In the genomic region with DNA sequence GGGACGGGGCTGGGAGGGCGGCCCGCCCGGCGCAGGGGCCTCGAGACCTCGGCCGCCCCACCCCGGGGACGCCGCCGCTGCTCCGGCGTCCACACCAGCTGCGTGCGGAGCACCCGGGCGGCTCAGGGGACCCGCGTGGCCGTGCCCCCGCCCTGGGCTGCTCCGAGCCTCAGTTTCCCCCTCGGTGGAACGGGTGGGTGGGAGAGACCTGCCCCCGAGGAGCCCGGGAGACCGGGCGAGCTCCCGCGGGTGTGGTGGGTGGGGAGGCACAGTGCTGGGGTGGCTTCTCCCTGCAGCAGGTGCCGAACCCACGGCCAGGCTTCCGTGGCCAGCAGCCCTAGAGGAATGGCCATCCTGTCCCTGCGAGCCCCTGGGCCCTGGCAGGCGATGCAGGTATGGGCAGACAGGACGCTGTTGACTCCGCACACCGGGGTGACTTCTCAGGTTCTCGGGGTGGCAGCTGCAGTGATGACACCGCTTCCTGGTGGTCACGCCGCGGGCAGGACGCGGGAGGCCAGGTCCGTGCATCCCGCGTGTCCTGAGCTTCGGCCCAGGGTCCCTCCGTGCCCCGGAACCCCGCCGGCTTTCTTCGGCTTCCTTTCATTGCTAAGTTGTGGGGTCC, we compare ENCODE assay signal across 1 cellular context.
TF ChIP-seq lines count a peak whose summit lies in the region.

No MANE protein-coding gene starts in this region.

TF ChIP-seq in endothelial cell of umbilical vein, 7 proteins besides CTCF, POLR2A, EP300 and RAD21:
- TF ChIP-seq FOS (IDR thresholded peaks at IDR 0.05; ENCODE audit: borderline replicate concordance, insufficient read depth, low read length) = no peak
